In the genomic region with DNA sequence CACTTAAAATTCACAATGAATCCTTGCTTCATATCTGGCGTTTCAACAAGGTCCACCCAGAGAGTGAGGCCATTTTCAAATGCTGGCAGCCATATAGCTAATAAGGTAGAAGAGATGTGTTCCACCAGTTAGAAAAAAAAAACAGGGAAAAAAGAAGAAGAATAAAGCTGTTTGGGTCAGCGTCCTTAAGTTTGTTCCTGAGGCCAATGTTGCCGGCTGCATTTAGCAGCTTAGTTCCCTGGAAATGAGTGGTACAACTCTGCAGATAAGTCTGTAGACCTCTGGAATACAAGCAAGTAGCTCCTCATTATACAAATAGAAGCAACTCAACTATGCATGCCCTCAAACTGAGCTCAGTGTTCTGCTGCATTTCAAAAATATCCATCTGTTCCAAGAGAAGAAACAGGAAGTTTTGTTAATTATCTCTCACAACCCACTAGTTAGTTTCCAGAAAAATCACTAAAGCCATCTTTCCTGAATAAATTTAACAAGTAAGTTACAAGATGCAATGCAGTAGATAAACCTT, we compare ENCODE assay signal across 18 cellular contexts.
DNase-seq lines count a peak whose midpoint lies in the region; ATAC-seq, FAIRE-seq and TF ChIP-seq lines count a peak whose summit lies in the region.
"Had no signal": no experiment of that assay in that cellular context is flagged by ENCODE, and none has a peak within 500 bp of the region (broad histone marks: within the 10 kb centered on the region; RNA-seq: fewer than 3 reads in every experiment).

No MANE protein-coding gene starts in this region.

- TF ChIP-seq EP300 in HepG2 (IDR thresholded peaks at IDR 0.05; ENCODE audit: low read depth in 2 of 2, low read length in 2 of 2) (no peak), HepG2 (CRISPR knock-in tag; IDR thresholded peaks at IDR 0.05; ENCODE audit: borderline replicate concordance) (no peak)

- H3K27ac ChIP-seq in liver (ENCODE audit: low read depth in 1 of 2, low read length in 2 of 2) (no peak overlapping the region), HepG2 (ENCODE audit: extremely low read length, insufficient read depth, low read length) (no peak overlapping the region), left lung (no peak overlapping the region)
- H3K27ac ChIP-seq: BLaER1 treated with 17β-estradiol and CSF1 and Interleukin-3, amounts not matched to agents 10 nM and 100 nM had no signal

- no peak overlapping the region for H3K9ac ChIP-seq in liver (ENCODE audit: low read depth in 1 of 2, low read length in 2 of 2)
- H3K9ac ChIP-seq in HepG2 (ENCODE audit: insufficient read depth, low read depth, low read length) = no peak overlapping the region
- H3K9ac ChIP-seq: BLaER1 treated with 17β-estradiol and CSF1 and Interleukin-3, amounts not matched to agents 10 nM and 100 nM had no signal

- no peak overlapping the region for H3K4me2 ChIP-seq in HepG2 (ENCODE audit: low read depth, low read length)
- H3K4me2 ChIP-seq: BLaER1 treated with 17β-estradiol and CSF1 and Interleukin-3, amounts not matched to agents 10 nM and 100 nM had no signal

- no peak for TF ChIP-seq RAD21 in liver (IDR thresholded peaks at IDR 0.05)
- no peak for TF ChIP-seq RAD21 in HepG2 (CRISPR knock-in tag; IDR thresholded peaks at IDR 0.05)

- FAIRE-seq in HepG2 (lab: Jason Lieb, UNC) = no peak
- FAIRE-seq: G401.6, GM12891, HTR-8/SVneo had no signal

- in situ Hi-C loops in HepG2 (cut with HindIII; ENCODE audit: extremely low pct_ligation_motif_present, low pct_unique_long_range_greater_than_20kb) = no loop called here

- intact Hi-C loops in HepG2 (cut with micrococcal nuclease; ENCODE audit: unreplicated experiment) = no loop called here
- intact Hi-C loops in left lung (cut with DNase I) = no loop called here

- H3K4me1 ChIP-seq in liver (ENCODE audit: control insufficient read depth in 4 of 4, insufficient read depth in 4 of 4, low read length in 3 of 4) = peaks cover 0 to 7% (median 5%) of the 10 kb centered on the region in 4 donors
- H3K4me1 ChIP-seq in HepG2 (ENCODE audit: insufficient read depth, low read length) = no peaks in the 10 kb centered on the region
- no peaks in the 10 kb centered on the region for H3K4me1 ChIP-seq in left lung
- H3K4me1 ChIP-seq: BLaER1 treated with 17β-estradiol and CSF1 and Interleukin-3, amounts not matched to agents 10 nM and 100 nM had no signal

- WGBS in liver = 84% methylated on average over 3 of the region's 3 CpGs
- WGBS in HepG2 (ENCODE audit: low lambda C conversion rate) = 13% methylated on average over 3 of the region's 3 CpGs

- H3K36me3 ChIP-seq in liver (ENCODE audit: control insufficient read depth in 4 of 4, insufficient read depth in 3 of 4, low read depth in 1 of 4, low read length in 3 of 4) = no peaks in the 10 kb centered on the region
- H3K36me3 ChIP-seq in HepG2 (replicated peaks in 1 of 2; ENCODE audit: control insufficient read depth in 1 of 2, insufficient read depth in 2 of 2, low read length in 2 of 2) = no peaks in the 10 kb centered on the region
- no peaks in the 10 kb centered on the region for H3K36me3 ChIP-seq in left lung
- H3K36me3 ChIP-seq: BLaER1 treated with 17β-estradiol and CSF1 and Interleukin-3, amounts not matched to agents 10 nM and 100 nM had no signal

- H3K9me3 ChIP-seq in liver (ENCODE audit: control insufficient read depth in 4 of 4, low read length in 3 of 4) (no peaks in the 10 kb centered on the region), HepG2 (ENCODE audit: low read length) (no peaks in the 10 kb centered on the region), left lung (no peaks in the 10 kb centered on the region)
- H3K9me3 ChIP-seq: BLaER1 treated with 17β-estradiol and CSF1 and Interleukin-3, amounts not matched to agents 10 nM and 100 nM had no signal

- H2AFZ ChIP-seq in HepG2 (ENCODE audit: low read length) = no peak overlapping the region

- H3K79me2 ChIP-seq in HepG2 (ENCODE audit: insufficient read depth, low read length) = no peaks in the 10 kb centered on the region

- no TSS peak for BruUV-seq in HepG2 (replicated peaks; lab: Mats Ljungman, UMichigan)

- H3K4me3 ChIP-seq in liver (ENCODE audit: low read depth in 1 of 3, low read length in 3 of 3) (no peak overlapping the region), HepG2 (replicated peaks in 1 of 3; ENCODE audit: insufficient read depth in 1 of 3, low read depth in 2 of 3, low read length in 3 of 3) (no peak overlapping the region), left lung (no peak overlapping the region)
- H3K4me3 ChIP-seq: BLaER1 treated with 17β-estradiol and CSF1 and Interleukin-3, amounts not matched to agents 10 nM and 100 nM had no signal

- no peak for ATAC-seq in HepG2
- ATAC-seq in left lung = peak; percentile 14
- no peak for ATAC-seq in GM18520 (IDR thresholded peaks at IDR 0.05; ENCODE audit: unreplicated experiment)

- no peak for TF ChIP-seq POLR2A in HepG2 (IDR thresholded peaks at IDR 0.05; ENCODE audit: insufficient read depth in 1 of 2, low read depth in 2 of 2, low read length in 2 of 2)

- POLR2A ChIA-PET in HepG2 (lab: Yijun Ruan, JAX) = no interaction called here

- H4K20me1 ChIP-seq in HepG2 (ENCODE audit: insufficient read depth, low read length) = no peaks in the 10 kb centered on the region
- H4K20me1 ChIP-seq: BLaER1 treated with 17β-estradiol and CSF1 and Interleukin-3, amounts not matched to agents 10 nM and 100 nM had no signal

- TF ChIP-seq CTCF in liver (IDR thresholded peaks at IDR 0.05; ENCODE audit: low read depth, low read length, missing input control) (no peak), HepG2 (CRISPR knock-in tag; IDR thresholded peaks at IDR 0.05) (no peak), left lung (IDR thresholded peaks at IDR 0.05) (no peak)

- no peak for DNase-seq in HepG2 (ENCODE audit: low spot score)
- no peak for DNase-seq in left lung
- DNase-seq in superior temporal gyrus (ENCODE audit: extremely low spot score) = peak; percentile 63
- DNase-seq in activated gamma-delta T cell treated with Interleukin-2 at 50 U/mL for 16 hours = no peak
- DNase-seq in stimulated activated naive CD4-positive, alpha-beta T cell treated with Interleukin-2 at 50 U/mL for 16 hours (lab: John Stamatoyannopoulos, UW) = no peak
- DNase-seq: 8988T; CD8-positive, alpha-beta memory T cell; COR-L47; DMS 273 treated with DMSO at 0.1 percent for 48 hours; DMS53; GOT3; H7 had no signal

- H3K27me3 ChIP-seq in liver (ENCODE audit: control insufficient read depth in 4 of 4, insufficient read depth in 4 of 4, low read length in 3 of 4) = no peaks in the 10 kb centered on the region
- no peaks in the 10 kb centered on the region for H3K27me3 ChIP-seq in HepG2 (ENCODE audit: control insufficient read depth in 1 of 2, insufficient read depth in 2 of 2, low read length in 2 of 2)
- no peaks in the 10 kb centered on the region for H3K27me3 ChIP-seq in left lung
- H3K27me3 ChIP-seq: BLaER1 treated with 17β-estradiol and CSF1 and Interleukin-3, amounts not matched to agents 10 nM and 100 nM had no signal

- CTCF ChIA-PET in HepG2 (lab: Yijun Ruan, JAX; ENCODE audit: low intra/inter-chr PET ratio, low total read pairs) = no interaction called here

TF ChIP-seq in liver, 16 proteins besides CTCF, POLR2A, EP300 and RAD21:
- TF ChIP-seq SP1 (IDR thresholded peaks at IDR 0.05) = peak; percentile 12
- TF ChIP-seq RXRA (IDR thresholded peaks at IDR 0.05) = peak; percentile 56 to 65
- no peak for TF ChIP-seq FOXA1 (IDR thresholded peaks at IDR 0.05)

TF ChIP-seq in HepG2, 621 proteins besides CTCF, POLR2A, EP300 and RAD21:
- TF ChIP-seq TCF7 (IDR thresholded peaks at IDR 0.05; ENCODE audit: low read depth) (no peak), ZIK1 (CRISPR knock-in tag; IDR thresholded peaks at IDR 0.05; ENCODE audit: borderline replicate concordance, low read depth) (no peak), ZNF709 (CRISPR knock-in tag; IDR thresholded peaks at IDR 0.05) (no peak), KLF16 (CRISPR knock-in tag; IDR thresholded peaks at IDR 0.05) (no peak), ZBTB42 (CRISPR knock-in tag; IDR thresholded peaks at IDR 0.05) (no peak), ETV5 (CRISPR knock-in tag; IDR thresholded peaks at IDR 0.05; ENCODE audit: borderline replicate concordance) (no peak), ZNF501 (CRISPR knock-in tag; IDR thresholded peaks at IDR 0.05) (no peak), IRX3 (CRISPR knock-in tag; IDR thresholded peaks at IDR 0.05; ENCODE audit: borderline replicate concordance, low read depth) (no peak), SCMH1 (CRISPR knock-in tag; IDR thresholded peaks at IDR 0.05; ENCODE audit: borderline replicate concordance) (no peak), AKAP8 (CRISPR knock-in tag; IDR thresholded peaks at IDR 0.05) (no peak), ZNF607 (CRISPR knock-in tag; IDR thresholded peaks at IDR 0.05; ENCODE audit: borderline replicate concordance) (no peak)
